ENCODE assay signal across 14 cellular contexts in genomic region chr4:108611360-108611759, GRCh38. TPM values are rescaled to one million over a fixed set of nuclear protein-coding genes. Genes with fewer than 3 reads are reported as not detected.
DNase-seq lines count a peak whose midpoint lies in the region; ATAC-seq and TF ChIP-seq lines count a peak whose summit lies in the region.
"Had no signal": no experiment of that assay in that cellular context is flagged by ENCODE, and none has a peak within 500 bp of the region (broad histone marks: within the 10 kb centered on the region; RNA-seq: fewer than 3 reads in every experiment).

No MANE protein-coding gene starts in this region.

- H3K27ac ChIP-seq in left ventricle myocardium inferior (replicated peaks) (no peak overlapping the region), right atrium auricular region (no peak overlapping the region), upper lobe of right lung (no peak overlapping the region)

- H3K36me3 ChIP-seq in left ventricle myocardium inferior (no peaks in the 10 kb centered on the region), right atrium auricular region (no peaks in the 10 kb centered on the region), upper lobe of right lung (no peaks in the 10 kb centered on the region)

- H3K4me1 ChIP-seq in left ventricle myocardium inferior (peaks cover 9% of the 10 kb centered on the region), right atrium auricular region (no peaks in the 10 kb centered on the region), upper lobe of right lung (no peaks in the 10 kb centered on the region)

- H3K4me3 ChIP-seq in left ventricle myocardium inferior (peak overlapping the region; percentile 50), right atrium auricular region (peak overlapping the region in 1 of 2 donors; percentile 30), cardiac fibroblast (replicated peaks in 1 of 2; ENCODE audit: low read depth in 2 of 2, low read length in 2 of 2) (peak overlapping the region; percentile 24 to 37), upper lobe of right lung (no peak overlapping the region)

- DNase-seq in left ventricle myocardium inferior (no peak), right atrium auricular region (ENCODE audit: low spot score) (no peak), cardiac fibroblast (ENCODE audit: low read depth in 2 of 2) (peak; percentile 54 to 60), midbrain (lab: John Stamatoyannopoulos, UW) (peak; percentile 20), upper lobe of right lung (no peak), NCI-H1694 treated with DMSO at 0.1 percent for 48 hours (lab: John Stamatoyannopoulos, UW) (no peak), SHP77 (lab: John Stamatoyannopoulos, UW) (no peak)
- DNase-seq: activated B cell treated with CpG ODN at 0.5 μM for 24 hours; CD8-positive, alpha-beta memory T cell; cortex of kidney; NCI-H446; SIG-M5; stimulated activated naive B cell treated with anti-CD40 and anti-IgM and Interleukin-4, amounts not matched to agents 10 μg/mL and 1 μg/mL and 100 μg/mL, for 72 hours had no signal

- H3K9me3 ChIP-seq in left ventricle myocardium inferior (replicated peaks) = peaks cover 19% of the 10 kb centered on the region
- peaks cover 0 to 2% of the 10 kb centered on the region in 2 donors for H3K9me3 ChIP-seq in right atrium auricular region
- peaks cover 7% of the 10 kb centered on the region for H3K9me3 ChIP-seq in upper lobe of right lung

- peak; percentile 27 for TF ChIP-seq CTCF in left ventricle myocardium inferior (IDR thresholded peaks at IDR 0.05; ENCODE audit: borderline replicate concordance)
- TF ChIP-seq CTCF in right atrium auricular region (IDR thresholded peaks at IDR 0.05) = peak in 1 of 2 donors; percentile 30
- peak; percentile 60 for TF ChIP-seq CTCF in cardiac fibroblast (IDR thresholded peaks at IDR 0.05; ENCODE audit: low read depth, low read length)
- no peak for TF ChIP-seq CTCF in upper lobe of right lung (IDR thresholded peaks at IDR 0.05)

- intact Hi-C loops in left ventricle myocardium inferior (cut with micrococcal nuclease) = no loop called here
- intact Hi-C loops in upper lobe of right lung (cut with DNase I) = no loop called here

- ATAC-seq in upper lobe of right lung (no peak), HG03565 (IDR thresholded peaks at IDR 0.05; ENCODE audit: unreplicated experiment) (no peak)
- ATAC-seq: stimulated activated naive B cell treated with anti-CD40 and anti-IgM and Interleukin-4, amounts not matched to agents 10 μg/mL and 1 μg/mL and 100 μg/mL, for 72 hours had no signal

- H3K27me3 ChIP-seq in left ventricle myocardium inferior (ENCODE audit: low read depth) = no peaks in the 10 kb centered on the region
- no peaks in the 10 kb centered on the region for H3K27me3 ChIP-seq in right atrium auricular region
- H3K27me3 ChIP-seq in upper lobe of right lung = no peaks in the 10 kb centered on the region

RNA-seq across cellular contexts. Expression of gene RPL34, which starts 9.0 kb away (rescaled TPM):
- 726 TPM for total RNA-seq in left ventricle myocardium inferior
- 100 to 1,000 TPM; 435 to 652 TPM for total RNA-seq in right atrium auricular region
- total RNA-seq in upper lobe of right lung = 993 TPM

RNA-seq across cellular contexts. Expression of gene OSTC, which starts 39.0 kb away (rescaled TPM):
- total RNA-seq in left ventricle myocardium inferior (27.2 TPM), right atrium auricular region (10 to 100 TPM; 29.8 to 43.3 TPM), upper lobe of right lung (72.8 TPM)

Comparison
In these comparisons a context has a peak if more than half of its experiments do, and no peak if none do; other contexts are left out.
1. DNase-seq: peak in cardiac fibroblast (2 of 2) and midbrain (single experiment); none in left ventricle myocardium inferior (single experiment), right atrium auricular region (single experiment), upper lobe of right lung (single experiment), NCI-H1694 treated with DMSO at 0.1 percent for 48 hours (single experiment) and SHP77 (0 of 2).